In genomic region chr3:15783361-15783969, GRCh38 we compare ENCODE assay signal across 13 cellular contexts. TPM values are rescaled to one million over a fixed set of nuclear protein-coding genes. Genes with fewer than 3 reads are reported as not detected.
DNase-seq lines count a peak whose midpoint lies in the region; ATAC-seq, FAIRE-seq and TF ChIP-seq lines count a peak whose summit lies in the region.
"Had no signal": no experiment of that assay in that cellular context is flagged by ENCODE, and none has a peak within 500 bp of the region (broad histone marks: within the 10 kb centered on the region; RNA-seq: fewer than 3 reads in every experiment).

No MANE protein-coding gene starts in this region.

- peak; percentile 25 for DNase-seq in KBM-7
- peak; percentile 51 for DNase-seq in amniotic stem cell (lab: John Stamatoyannopoulos, UW)
- no peak for DNase-seq in glutamatergic neuron
- no peak for DNase-seq in stimulated activated CD8-positive, alpha-beta memory T cell treated with anti-CD3 and anti-CD28 coated beads, Interleukin-4, amount 100 ng/mL, for 48 hours
- DNase-seq: activated CD4-positive, alpha-beta T cell treated with anti-CD3 and anti-CD28 coated beads, Interleukin-2, amount 50 U/mL, for 1 hour; NCI-H1092 treated with DMSO at 0.1 percent for 48 hours; NCI-H69 had no signal

- peak; percentile 97 for FAIRE-seq in A204.1 (lab: Jason Lieb, UNC)

- no peak for ATAC-seq in activated CD4-positive, CD25-positive, alpha-beta regulatory T cell treated with anti-CD3 and anti-CD28 coated beads, Interleukin-2, amount 50 U/mL, for 24 hours
- ATAC-seq in GM21825 (IDR thresholded peaks at IDR 0.05; ENCODE audit: unreplicated experiment) (no peak), HG03045 (IDR thresholded peaks at IDR 0.05; ENCODE audit: unreplicated experiment) (no peak)

- no peaks in the 10 kb centered on the region for H3K27me3 Mint-ChIP-seq in glutamatergic neuron (ENCODE audit: unreplicated experiment)
- H3K27me3 Mint-ChIP-seq: activated naive CD8-positive, alpha-beta T cell; memory B cell had no signal

- H3K9me3 Mint-ChIP-seq in glutamatergic neuron (ENCODE audit: unreplicated experiment), result no peaks in the 10 kb centered on the region
- H3K9me3 Mint-ChIP-seq: memory B cell had no signal

- peaks cover 31% of the 10 kb centered on the region for H3K4me1 Mint-ChIP-seq in glutamatergic neuron (ENCODE audit: low read depth, unreplicated experiment)

- in situ Hi-C loops in KBM-7 (cut with MboI; ENCODE audit: low pct_unique_long_range_greater_than_20kb, low sequenced_read_pairs), result no loop called here

- no peak overlapping the region for H3K4me3 Mint-ChIP-seq in glutamatergic neuron (ENCODE audit: unreplicated experiment)
- H3K4me3 Mint-ChIP-seq: activated naive CD8-positive, alpha-beta T cell; memory B cell had no signal

- H3K36me3 Mint-ChIP-seq in glutamatergic neuron (ENCODE audit: unreplicated experiment), result no peaks in the 10 kb centered on the region

- no peak for TF ChIP-seq CTCF in glutamatergic neuron (IDR thresholded peaks at IDR 0.05; ENCODE audit: partially characterized antibody, unreplicated experiment)

- peak overlapping the region; percentile 14 for H3K27ac Mint-ChIP-seq in glutamatergic neuron (ENCODE audit: unreplicated experiment)
- H3K27ac Mint-ChIP-seq: activated naive CD8-positive, alpha-beta T cell; memory B cell had no signal

RNA-seq across cellular contexts. Expression of gene ANKRD28, which starts 14.3 kb away (rescaled TPM):
- total RNA-seq in glutamatergic neuron (ENCODE audit: unreplicated experiment), result 84.3 TPM

Comparison
In these comparisons a context has a peak if more than half of its experiments do, and no peak if none do; other contexts are left out.
1. DNase-seq: peak in KBM-7 (single experiment) and amniotic stem cell (single experiment); none in glutamatergic neuron (single experiment) and stimulated activated CD8-positive, alpha-beta memory T cell treated with anti-CD3 and anti-CD28 coated beads, Interleukin-4, amount 100 ng/mL, for 48 hours (single experiment).